ENCODE assay signal across 1 cellular context in genomic region chr13:30898721-30899188, GRCh38.
TF ChIP-seq lines count a peak whose summit lies in the region.

No MANE protein-coding gene starts in this region.

TF ChIP-seq in HepG2, 621 proteins besides CTCF, POLR2A, EP300 and RAD21 (continued from another document and continues in another):
- TF ChIP-seq ZNF609 (CRISPR knock-in tag; IDR thresholded peaks at IDR 0.05; ENCODE audit: borderline replicate concordance) = no peak
- no peak for TF ChIP-seq NFAT5 (CRISPR knock-in tag; IDR thresholded peaks at IDR 0.05)
- TF ChIP-seq, protein P1, sequence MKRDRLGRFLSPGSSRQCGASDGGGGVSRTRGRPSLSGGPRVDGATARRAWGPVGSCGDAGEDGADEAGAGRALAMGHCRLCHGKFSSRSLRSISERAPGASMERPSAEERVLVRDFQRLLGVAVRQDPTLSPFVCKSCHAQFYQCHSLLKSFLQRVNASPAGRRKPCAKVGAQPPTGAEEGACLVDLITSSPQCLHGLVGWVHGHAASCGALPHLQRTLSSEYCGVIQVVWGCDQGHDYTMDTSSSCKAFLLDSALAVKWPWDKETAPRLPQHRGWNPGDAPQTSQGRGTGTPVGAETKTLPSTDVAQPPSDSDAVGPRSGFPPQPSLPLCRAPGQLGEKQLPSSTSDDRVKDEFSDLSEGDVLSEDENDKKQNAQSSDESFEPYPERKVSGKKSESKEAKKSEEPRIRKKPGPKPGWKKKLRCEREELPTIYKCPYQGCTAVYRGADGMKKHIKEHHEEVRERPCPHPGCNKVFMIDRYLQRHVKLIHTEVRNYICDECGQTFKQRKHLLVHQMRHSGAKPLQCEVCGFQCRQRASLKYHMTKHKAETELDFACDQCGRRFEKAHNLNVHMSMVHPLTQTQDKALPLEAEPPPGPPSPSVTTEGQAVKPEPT (CRISPR knock-in tag; IDR thresholded peaks at IDR 0.05; ENCODE audit: low read depth) = no peak
- TF ChIP-seq ZNF792 (CRISPR knock-in tag; IDR thresholded peaks at IDR 0.05) = no peak
- no peak for TF ChIP-seq DPF2 (CRISPR knock-in tag; IDR thresholded peaks at IDR 0.05; ENCODE audit: borderline replicate concordance, low read depth)
- TF ChIP-seq, protein P2, sequence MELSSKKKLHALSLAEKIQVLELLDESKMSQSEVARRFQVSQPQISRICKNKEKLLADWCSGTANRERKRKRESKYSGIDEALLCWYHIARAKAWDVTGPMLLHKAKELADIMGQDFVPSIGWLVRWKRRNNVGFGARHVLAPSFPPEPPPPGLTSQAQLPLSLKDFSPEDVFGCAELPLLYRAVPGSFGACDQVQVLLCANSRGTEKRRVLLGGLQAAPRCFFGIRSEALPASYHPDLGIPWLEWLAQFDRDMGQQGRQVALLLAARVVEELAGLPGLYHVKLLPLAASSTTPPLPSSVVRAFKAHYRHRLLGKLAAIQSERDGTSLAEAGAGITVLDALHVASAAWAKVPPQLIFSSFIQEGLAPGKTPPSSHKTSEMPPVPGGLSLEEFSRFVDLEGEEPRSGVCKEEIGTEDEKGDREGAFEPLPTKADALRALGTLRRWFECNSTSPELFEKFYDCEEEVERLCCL (CRISPR knock-in tag; IDR thresholded peaks at IDR 0.05; ENCODE audit: borderline replicate concordance) = no peak
- no peak for TF ChIP-seq SNRNP70 (IDR thresholded peaks at IDR 0.05; ENCODE audit: low read depth, low read length)
- no peak for TF ChIP-seq CHD4 (IDR thresholded peaks at IDR 0.05; ENCODE audit: borderline replicate concordance, low read length)
- no peak for TF ChIP-seq ZNF678 (CRISPR knock-in tag; IDR thresholded peaks at IDR 0.05)
- TF ChIP-seq ZNF709 (CRISPR knock-in tag; IDR thresholded peaks at IDR 0.05) = no peak
- TF ChIP-seq GATAD2A (CRISPR knock-in tag; IDR thresholded peaks at IDR 0.05) = no peak
- TF ChIP-seq ZBTB21 (CRISPR knock-in tag; IDR thresholded peaks at IDR 0.05) = peak; percentile 67; the same call in 1 of the 2 replicates
- TF ChIP-seq ZBTB4 (CRISPR knock-in tag; IDR thresholded peaks at IDR 0.05; ENCODE audit: borderline replicate concordance) = no peak
- no peak for TF ChIP-seq ZNF749 (CRISPR knock-in tag; IDR thresholded peaks at IDR 0.05; ENCODE audit: borderline replicate concordance)
- TF ChIP-seq RXRB (CRISPR knock-in tag; IDR thresholded peaks at IDR 0.05; ENCODE audit: borderline replicate concordance) = peak; percentile 48; the same call in 1 of the 2 replicates
- peak; percentile 55 for TF ChIP-seq HNF4A (CRISPR knock-in tag; IDR thresholded peaks at IDR 0.05)
- TF ChIP-seq SALL2 (CRISPR knock-in tag; IDR thresholded peaks at IDR 0.05) = no peak
- no peak for TF ChIP-seq RELA (CRISPR knock-in tag; IDR thresholded peaks at IDR 0.05)
- TF ChIP-seq SP2 (CRISPR knock-in tag; IDR thresholded peaks at IDR 0.05) = no peak
- TF ChIP-seq, protein P3, sequence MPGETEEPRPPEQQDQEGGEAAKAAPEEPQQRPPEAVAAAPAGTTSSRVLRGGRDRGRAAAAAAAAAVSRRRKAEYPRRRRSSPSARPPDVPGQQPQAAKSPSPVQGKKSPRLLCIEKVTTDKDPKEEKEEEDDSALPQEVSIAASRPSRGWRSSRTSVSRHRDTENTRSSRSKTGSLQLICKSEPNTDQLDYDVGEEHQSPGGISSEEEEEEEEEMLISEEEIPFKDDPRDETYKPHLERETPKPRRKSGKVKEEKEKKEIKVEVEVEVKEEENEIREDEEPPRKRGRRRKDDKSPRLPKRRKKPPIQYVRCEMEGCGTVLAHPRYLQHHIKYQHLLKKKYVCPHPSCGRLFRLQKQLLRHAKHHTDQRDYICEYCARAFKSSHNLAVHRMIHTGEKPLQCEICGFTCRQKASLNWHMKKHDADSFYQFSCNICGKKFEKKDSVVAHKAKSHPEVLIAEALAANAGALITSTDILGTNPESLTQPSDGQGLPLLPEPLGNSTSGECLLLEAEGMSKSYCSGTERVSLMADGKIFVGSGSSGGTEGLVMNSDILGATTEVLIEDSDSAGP (CRISPR knock-in tag; IDR thresholded peaks at IDR 0.05; ENCODE audit: borderline replicate concordance) = no peak
- TF ChIP-seq TBX2 (CRISPR knock-in tag; IDR thresholded peaks at IDR 0.05; ENCODE audit: borderline replicate concordance) = peak; percentile 68; the same call in 1 of the 2 replicates
- TF ChIP-seq PPARG (CRISPR knock-in tag; conservative IDR thresholded peaks at IDR 0.05) = peak; percentile 62; the same call in 1 of the 2 replicates
- no peak for TF ChIP-seq ZNF33B (CRISPR knock-in tag; IDR thresholded peaks at IDR 0.05)
- peak; percentile 79 for TF ChIP-seq RARA (CRISPR knock-in tag; IDR thresholded peaks at IDR 0.05)
- TF ChIP-seq JARID2 (CRISPR knock-in tag; IDR thresholded peaks at IDR 0.05; ENCODE audit: insufficient replicate concordance) = no peak
- TF ChIP-seq MAF1 (CRISPR knock-in tag; IDR thresholded peaks at IDR 0.05; ENCODE audit: borderline replicate concordance) = no peak
- TF ChIP-seq, protein P4, sequence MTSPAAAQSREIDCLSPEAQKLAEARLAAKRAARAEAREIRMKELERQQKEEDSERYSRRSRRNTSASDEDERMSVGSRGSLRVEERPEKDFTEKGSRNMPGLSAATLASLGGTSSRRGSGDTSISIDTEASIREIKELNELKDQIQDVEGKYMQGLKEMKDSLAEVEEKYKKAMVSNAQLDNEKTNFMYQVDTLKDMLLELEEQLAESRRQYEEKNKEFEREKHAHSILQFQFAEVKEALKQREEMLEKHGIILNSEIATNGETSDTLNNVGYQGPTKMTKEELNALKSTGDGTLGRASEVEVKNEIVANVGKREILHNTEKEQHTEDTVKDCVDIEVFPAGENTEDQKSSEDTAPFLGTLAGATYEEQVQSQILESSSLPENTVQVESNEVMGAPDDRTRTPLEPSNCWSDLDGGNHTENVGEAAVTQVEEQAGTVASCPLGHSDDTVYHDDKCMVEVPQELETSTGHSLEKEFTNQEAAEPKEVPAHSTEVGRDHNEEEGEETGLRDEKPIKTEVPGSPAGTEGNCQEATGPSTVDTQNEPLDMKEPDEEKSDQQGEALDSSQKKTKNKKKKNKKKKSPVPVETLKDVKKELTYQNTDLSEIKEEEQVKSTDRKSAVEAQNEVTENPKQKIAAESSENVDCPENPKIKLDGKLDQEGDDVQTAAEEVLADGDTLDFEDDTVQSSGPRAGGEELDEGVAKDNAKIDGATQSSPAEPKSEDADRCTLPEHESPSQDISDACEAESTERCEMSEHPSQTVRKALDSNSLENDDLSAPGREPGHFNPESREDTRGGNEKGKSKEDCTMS (CRISPR knock-in tag; conservative IDR thresholded peaks at IDR 0.05) = no peak
- no peak for TF ChIP-seq ZC3H4 (CRISPR knock-in tag; IDR thresholded peaks at IDR 0.05; ENCODE audit: borderline replicate concordance)
- TF ChIP-seq ZFP37 (CRISPR knock-in tag; IDR thresholded peaks at IDR 0.05; ENCODE audit: borderline replicate concordance) = no peak
- TF ChIP-seq SOX5 (CRISPR knock-in tag; IDR thresholded peaks at IDR 0.05; ENCODE audit: borderline replicate concordance) = 0 out of 2 replicates have a peak, but pooled peaks have one; percentile 18
- TF ChIP-seq ZNF234 (CRISPR knock-in tag; conservative IDR thresholded peaks at IDR 0.05) = no peak
- TF ChIP-seq ZNF263 (CRISPR knock-in tag; IDR thresholded peaks at IDR 0.05) = no peak
- TF ChIP-seq HDAC6 (IDR thresholded peaks at IDR 0.05; ENCODE audit: low read depth, low read length) = no peak
